1 cellular context compared by ENCODE assay signal in the genomic region with DNA sequence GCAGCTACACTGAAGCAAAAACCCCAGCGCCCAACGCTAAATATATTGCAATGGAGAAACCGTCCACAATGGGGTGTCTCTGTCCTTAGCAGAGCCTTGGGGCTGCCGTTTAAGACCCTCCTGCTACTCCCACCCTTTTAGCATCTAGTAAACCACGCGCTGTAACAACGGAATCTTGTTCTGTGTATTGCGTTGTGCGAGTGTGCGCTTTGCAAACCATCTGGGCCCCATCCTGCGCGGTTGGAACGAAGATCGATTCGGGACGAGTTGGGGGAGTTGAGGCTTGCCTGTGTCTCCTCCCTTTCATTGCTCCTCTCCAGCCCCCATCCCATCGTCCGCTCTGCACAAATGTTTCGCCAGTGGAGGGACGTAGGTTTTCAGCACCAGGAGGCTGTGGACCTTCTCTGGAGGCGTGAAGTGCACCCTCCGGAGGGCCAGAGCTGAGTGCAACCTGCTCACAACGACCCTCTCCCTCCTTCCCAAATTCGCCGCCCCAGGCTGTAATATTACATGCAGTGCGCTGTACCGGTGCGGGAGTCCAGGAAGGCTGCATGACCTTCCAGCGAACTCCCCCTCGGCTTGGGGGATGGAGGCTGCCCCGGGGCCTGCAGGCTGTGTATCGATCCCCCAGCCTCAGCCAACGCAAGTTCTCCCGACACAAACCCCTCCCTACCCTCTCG.
TF ChIP-seq lines count a peak whose summit lies in the region.

No MANE protein-coding gene starts in this region.

TF ChIP-seq in HepG2, 621 proteins besides CTCF, POLR2A, EP300 and RAD21 (continued from another document and continues in another):
- TF ChIP-seq, protein P1, sequence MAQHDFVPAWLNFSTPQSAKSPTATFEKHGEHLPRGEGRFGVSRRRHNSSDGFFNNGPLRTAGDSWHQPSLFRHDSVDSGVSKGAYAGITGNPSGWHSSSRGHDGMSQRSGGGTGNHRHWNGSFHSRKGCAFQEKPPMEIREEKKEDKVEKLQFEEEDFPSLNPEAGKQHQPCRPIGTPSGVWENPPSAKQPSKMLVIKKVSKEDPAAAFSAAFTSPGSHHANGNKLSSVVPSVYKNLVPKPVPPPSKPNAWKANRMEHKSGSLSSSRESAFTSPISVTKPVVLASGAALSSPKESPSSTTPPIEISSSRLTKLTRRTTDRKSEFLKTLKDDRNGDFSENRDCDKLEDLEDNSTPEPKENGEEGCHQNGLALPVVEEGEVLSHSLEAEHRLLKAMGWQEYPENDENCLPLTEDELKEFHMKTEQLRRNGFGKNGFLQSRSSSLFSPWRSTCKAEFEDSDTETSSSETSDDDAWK (CRISPR knock-in tag; IDR thresholded peaks at IDR 0.05) = no peak
- TF ChIP-seq GABPA (IDR thresholded peaks at IDR 0.05; ENCODE audit: low read depth, low read length) (no peak), GABPA (CRISPR knock-in tag; IDR thresholded peaks at IDR 0.05; ENCODE audit: low read depth) (no peak), NFYC (CRISPR knock-in tag; IDR thresholded peaks at IDR 0.05) (0 out of 2 replicates have a peak, but pooled peaks have one; percentile 0), KMT2B (CRISPR knock-in tag; IDR thresholded peaks at IDR 0.05) (0 out of 2 replicates have a peak, but pooled peaks have one; percentile 61), NFRKB (IDR thresholded peaks at IDR 0.05) (no peak), FOSL1 (CRISPR knock-in tag; IDR thresholded peaks at IDR 0.05; ENCODE audit: borderline replicate concordance) (no peak), CBFB (CRISPR knock-in tag; IDR thresholded peaks at IDR 0.05) (no peak), TEAD3 (CRISPR knock-in tag; optimal IDR thresholded peaks at IDR 0.05; ENCODE audit: borderline replicate concordance) (no peak), ZNF33A (CRISPR knock-in tag; IDR thresholded peaks at IDR 0.05; ENCODE audit: borderline replicate concordance) (no peak), PCBP2 (optimal IDR thresholded peaks at IDR 0.05; ENCODE audit: low read depth, low read length, poor library complexity, severe bottlenecking) (no peak), MTF1 (CRISPR knock-in tag; IDR thresholded peaks at IDR 0.05) (no peak), AGO1 (IDR thresholded peaks at IDR 0.05; ENCODE audit: low read depth, low read length, poor library complexity, severe bottlenecking) (no peak), ZNF446 (CRISPR knock-in tag; IDR thresholded peaks at IDR 0.05) (no peak), ZBTB8A (CRISPR knock-in tag; IDR thresholded peaks at IDR 0.05; ENCODE audit: borderline replicate concordance, low read depth) (0 out of 2 replicates have a peak, but pooled peaks have one; percentile 74), MATR3 (CRISPR knock-in tag; IDR thresholded peaks at IDR 0.05) (no peak), LCORL (IDR thresholded peaks at IDR 0.05) (no peak), LCORL (CRISPR knock-in tag; IDR thresholded peaks at IDR 0.05) (peak; percentile 66; the same call in 1 of the 2 replicates), THYN1 (CRISPR knock-in tag; IDR thresholded peaks at IDR 0.05; ENCODE audit: borderline replicate concordance, low read depth) (no peak), MEF2D (CRISPR knock-in tag; IDR thresholded peaks at IDR 0.05) (no peak), SAP130 (CRISPR knock-in tag; IDR thresholded peaks at IDR 0.05; ENCODE audit: low read depth) (no peak; the same call in 1 of the 2 replicates), ZNF7 (CRISPR knock-in tag; IDR thresholded peaks at IDR 0.05) (no peak), SAFB2 (CRISPR knock-in tag; IDR thresholded peaks at IDR 0.05; ENCODE audit: borderline replicate concordance, low read depth) (peak; percentile 65; the same call in 1 of the 2 replicates), KLF9 (CRISPR knock-in tag; IDR thresholded peaks at IDR 0.05; ENCODE audit: low read depth) (no peak), ZNF441 (CRISPR knock-in tag; IDR thresholded peaks at IDR 0.05; ENCODE audit: borderline replicate concordance) (no peak), ZSCAN12 (CRISPR knock-in tag; IDR thresholded peaks at IDR 0.05) (no peak), ELF4 (CRISPR knock-in tag; IDR thresholded peaks at IDR 0.05; ENCODE audit: borderline replicate concordance) (no peak), ZSCAN21 (CRISPR knock-in tag; IDR thresholded peaks at IDR 0.05; ENCODE audit: borderline replicate concordance) (peak; percentile 67)
- TF ChIP-seq, protein P2, sequence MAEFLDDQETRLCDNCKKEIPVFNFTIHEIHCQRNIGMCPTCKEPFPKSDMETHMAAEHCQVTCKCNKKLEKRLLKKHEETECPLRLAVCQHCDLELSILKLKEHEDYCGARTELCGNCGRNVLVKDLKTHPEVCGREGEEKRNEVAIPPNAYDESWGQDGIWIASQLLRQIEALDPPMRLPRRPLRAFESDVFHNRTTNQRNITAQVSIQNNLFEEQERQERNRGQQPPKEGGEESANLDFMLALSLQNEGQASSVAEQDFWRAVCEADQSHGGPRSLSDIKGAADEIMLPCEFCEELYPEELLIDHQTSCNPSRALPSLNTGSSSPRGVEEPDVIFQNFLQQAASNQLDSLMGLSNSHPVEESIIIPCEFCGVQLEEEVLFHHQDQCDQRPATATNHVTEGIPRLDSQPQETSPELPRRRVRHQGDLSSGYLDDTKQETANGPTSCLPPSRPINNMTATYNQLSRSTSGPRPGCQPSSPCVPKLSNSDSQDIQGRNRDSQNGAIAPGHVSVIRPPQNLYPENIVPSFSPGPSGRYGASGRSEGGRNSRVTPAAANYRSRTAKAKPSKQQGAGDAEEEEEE (CRISPR knock-in tag; IDR thresholded peaks at IDR 0.05; ENCODE audit: borderline replicate concordance) = no peak; the same call in 1 of the 2 replicates
- TF ChIP-seq, protein P3, sequence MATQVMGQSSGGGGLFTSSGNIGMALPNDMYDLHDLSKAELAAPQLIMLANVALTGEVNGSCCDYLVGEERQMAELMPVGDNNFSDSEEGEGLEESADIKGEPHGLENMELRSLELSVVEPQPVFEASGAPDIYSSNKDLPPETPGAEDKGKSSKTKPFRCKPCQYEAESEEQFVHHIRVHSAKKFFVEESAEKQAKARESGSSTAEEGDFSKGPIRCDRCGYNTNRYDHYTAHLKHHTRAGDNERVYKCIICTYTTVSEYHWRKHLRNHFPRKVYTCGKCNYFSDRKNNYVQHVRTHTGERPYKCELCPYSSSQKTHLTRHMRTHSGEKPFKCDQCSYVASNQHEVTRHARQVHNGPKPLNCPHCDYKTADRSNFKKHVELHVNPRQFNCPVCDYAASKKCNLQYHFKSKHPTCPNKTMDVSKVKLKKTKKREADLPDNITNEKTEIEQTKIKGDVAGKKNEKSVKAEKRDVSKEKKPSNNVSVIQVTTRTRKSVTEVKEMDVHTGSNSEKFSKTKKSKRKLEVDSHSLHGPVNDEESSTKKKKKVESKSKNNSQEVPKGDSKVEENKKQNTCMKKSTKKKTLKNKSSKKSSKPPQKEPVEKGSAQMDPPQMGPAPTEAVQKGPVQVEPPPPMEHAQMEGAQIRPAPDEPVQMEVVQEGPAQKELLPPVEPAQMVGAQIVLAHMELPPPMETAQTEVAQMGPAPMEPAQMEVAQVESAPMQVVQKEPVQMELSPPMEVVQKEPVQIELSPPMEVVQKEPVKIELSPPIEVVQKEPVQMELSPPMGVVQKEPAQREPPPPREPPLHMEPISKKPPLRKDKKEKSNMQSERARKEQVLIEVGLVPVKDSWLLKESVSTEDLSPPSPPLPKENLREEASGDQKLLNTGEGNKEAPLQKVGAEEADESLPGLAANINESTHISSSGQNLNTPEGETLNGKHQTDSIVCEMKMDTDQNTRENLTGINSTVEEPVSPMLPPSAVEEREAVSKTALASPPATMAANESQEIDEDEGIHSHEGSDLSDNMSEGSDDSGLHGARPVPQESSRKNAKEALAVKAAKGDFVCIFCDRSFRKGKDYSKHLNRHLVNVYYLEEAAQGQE (IDR thresholded peaks at IDR 0.05; ENCODE audit: borderline replicate concordance in 1 of 2, low read depth in 1 of 2, low read length in 2 of 2) = peak; percentile 53 to 89
- TF ChIP-seq, protein P4, sequence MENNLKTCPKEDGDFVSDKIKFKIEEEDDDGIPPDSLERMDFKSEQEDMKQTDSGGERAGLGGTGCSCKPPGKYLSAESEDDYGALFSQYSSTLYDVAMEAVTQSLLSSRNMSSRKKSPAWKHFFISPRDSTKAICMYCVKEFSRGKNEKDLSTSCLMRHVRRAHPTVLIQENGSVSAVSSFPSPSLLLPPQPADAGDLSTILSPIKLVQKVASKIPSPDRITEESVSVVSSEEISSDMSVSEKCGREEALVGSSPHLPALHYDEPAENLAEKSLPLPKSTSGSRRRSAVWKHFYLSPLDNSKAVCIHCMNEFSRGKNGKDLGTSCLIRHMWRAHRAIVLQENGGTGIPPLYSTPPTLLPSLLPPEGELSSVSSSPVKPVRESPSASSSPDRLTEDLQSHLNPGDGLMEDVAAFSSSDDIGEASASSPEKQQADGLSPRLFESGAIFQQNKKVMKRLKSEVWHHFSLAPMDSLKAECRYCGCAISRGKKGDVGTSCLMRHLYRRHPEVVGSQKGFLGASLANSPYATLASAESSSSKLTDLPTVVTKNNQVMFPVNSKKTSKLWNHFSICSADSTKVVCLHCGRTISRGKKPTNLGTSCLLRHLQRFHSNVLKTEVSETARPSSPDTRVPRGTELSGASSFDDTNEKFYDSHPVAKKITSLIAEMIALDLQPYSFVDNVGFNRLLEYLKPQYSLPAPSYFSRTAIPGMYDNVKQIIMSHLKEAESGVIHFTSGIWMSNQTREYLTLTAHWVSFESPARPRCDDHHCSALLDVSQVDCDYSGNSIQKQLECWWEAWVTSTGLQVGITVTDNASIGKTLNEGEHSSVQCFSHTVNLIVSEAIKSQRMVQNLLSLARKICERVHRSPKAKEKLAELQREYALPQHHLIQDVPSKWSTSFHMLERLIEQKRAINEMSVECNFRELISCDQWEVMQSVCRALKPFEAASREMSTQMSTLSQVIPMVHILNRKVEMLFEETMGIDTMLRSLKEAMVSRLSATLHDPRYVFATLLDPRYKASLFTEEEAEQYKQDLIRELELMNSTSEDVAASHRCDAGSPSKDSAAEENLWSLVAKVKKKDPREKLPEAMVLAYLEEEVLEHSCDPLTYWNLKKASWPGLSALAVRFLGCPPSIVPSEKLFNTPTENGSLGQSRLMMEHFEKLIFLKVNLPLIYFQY (CRISPR knock-in tag; IDR thresholded peaks at IDR 0.05; ENCODE audit: borderline replicate concordance) = 0 out of 2 replicates have a peak, but pooled peaks have one; percentile 36
- TF ChIP-seq, protein P5, sequence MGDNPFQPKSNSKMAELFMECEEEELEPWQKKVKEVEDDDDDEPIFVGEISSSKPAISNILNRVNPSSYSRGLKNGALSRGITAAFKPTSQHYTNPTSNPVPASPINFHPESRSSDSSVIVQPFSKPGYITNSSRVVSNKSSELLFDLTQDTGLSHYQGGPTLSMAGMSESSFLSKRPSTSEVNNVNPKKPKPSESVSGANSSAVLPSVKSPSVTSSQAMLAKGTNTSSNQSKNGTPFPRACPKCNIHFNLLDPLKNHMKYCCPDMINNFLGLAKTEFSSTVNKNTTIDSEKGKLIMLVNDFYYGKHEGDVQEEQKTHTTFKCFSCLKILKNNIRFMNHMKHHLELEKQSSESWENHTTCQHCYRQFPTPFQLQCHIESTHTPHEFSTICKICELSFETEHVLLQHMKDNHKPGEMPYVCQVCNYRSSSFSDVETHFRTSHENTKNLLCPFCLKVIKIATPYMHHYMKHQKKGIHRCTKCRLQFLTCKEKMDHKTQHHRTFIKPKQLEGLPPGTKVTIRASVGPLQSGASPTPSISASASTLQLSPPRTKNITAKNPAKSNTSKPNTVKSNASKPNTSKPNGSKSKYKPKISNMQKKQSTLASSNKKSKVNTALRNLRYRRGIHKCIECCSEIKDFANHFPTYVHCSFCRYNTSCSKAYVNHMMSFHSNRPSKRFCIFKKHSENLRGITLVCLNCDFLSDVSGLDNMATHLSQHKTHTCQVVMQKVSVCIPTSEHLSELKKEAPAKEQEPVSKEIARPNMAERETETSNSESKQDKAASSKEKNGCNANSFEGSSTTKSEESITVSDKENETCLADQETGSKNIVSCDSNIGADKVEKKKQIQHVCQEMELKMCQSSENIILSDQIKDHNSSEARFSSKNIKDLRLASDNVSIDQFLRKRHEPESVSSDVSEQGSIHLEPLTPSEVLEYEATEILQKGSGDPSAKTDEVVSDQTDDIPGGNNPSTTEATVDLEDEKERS (CRISPR knock-in tag; IDR thresholded peaks at IDR 0.05) = peak; percentile 24; the same call in 1 of the 2 replicates
- TF ChIP-seq, protein P6, sequence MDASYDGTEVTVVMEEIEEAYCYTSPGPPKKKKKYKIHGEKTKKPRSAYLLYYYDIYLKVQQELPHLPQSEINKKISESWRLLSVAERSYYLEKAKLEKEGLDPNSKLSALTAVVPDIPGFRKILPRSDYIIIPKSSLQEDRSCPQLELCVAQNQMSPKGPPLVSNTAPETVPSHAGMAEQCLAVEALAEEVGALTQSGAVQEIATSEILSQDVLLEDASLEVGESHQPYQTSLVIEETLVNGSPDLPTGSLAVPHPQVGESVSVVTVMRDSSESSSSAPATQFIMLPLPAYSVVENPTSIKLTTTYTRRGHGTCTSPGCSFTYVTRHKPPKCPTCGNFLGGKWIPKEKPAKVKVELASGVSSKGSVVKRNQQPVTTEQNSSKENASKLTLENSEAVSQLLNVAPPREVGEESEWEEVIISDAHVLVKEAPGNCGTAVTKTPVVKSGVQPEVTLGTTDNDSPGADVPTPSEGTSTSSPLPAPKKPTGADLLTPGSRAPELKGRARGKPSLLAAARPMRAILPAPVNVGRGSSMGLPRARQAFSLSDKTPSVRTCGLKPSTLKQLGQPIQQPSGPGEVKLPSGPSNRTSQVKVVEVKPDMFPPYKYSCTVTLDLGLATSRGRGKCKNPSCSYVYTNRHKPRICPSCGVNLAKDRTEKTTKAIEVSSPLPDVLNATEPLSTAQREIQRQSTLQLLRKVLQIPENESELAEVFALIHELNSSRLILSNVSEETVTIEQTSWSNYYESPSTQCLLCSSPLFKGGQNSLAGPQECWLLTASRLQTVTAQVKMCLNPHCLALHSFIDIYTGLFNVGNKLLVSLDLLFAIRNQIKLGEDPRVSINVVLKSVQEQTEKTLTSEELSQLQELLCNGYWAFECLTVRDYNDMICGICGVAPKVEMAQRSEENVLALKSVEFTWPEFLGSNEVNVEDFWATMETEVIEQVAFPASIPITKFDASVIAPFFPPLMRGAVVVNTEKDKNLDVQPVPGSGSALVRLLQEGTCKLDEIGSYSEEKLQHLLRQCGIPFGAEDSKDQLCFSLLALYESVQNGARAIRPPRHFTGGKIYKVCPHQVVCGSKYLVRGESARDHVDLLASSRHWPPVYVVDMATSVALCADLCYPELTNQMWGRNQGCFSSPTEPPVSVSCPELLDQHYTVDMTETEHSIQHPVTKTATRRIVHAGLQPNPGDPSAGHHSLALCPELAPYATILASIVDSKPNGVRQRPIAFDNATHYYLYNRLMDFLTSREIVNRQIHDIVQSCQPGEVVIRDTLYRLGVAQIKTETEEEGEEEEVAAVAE (CRISPR knock-in tag; IDR thresholded peaks at IDR 0.05; ENCODE audit: borderline replicate concordance) = no peak
- TF ChIP-seq, protein P7, sequence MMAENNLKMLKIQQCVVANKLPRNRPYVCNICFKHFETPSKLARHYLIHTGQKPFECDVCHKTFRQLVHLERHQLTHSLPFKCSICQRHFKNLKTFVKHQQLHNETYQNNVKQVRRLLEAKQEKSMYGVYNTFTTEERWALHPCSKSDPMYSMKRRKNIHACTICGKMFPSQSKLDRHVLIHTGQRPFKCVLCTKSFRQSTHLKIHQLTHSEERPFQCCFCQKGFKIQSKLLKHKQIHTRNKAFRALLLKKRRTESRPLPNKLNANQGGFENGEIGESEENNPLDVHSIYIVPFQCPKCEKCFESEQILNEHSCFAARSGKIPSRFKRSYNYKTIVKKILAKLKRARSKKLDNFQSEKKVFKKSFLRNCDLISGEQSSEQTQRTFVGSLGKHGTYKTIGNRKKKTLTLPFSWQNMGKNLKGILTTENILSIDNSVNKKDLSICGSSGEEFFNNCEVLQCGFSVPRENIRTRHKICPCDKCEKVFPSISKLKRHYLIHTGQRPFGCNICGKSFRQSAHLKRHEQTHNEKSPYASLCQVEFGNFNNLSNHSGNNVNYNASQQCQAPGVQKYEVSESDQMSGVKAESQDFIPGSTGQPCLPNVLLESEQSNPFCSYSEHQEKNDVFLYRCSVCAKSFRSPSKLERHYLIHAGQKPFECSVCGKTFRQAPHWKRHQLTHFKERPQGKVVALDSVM (CRISPR knock-in tag; IDR thresholded peaks at IDR 0.05) = peak; percentile 19; the same call in 1 of the 2 replicates
